In the genomic region with DNA sequence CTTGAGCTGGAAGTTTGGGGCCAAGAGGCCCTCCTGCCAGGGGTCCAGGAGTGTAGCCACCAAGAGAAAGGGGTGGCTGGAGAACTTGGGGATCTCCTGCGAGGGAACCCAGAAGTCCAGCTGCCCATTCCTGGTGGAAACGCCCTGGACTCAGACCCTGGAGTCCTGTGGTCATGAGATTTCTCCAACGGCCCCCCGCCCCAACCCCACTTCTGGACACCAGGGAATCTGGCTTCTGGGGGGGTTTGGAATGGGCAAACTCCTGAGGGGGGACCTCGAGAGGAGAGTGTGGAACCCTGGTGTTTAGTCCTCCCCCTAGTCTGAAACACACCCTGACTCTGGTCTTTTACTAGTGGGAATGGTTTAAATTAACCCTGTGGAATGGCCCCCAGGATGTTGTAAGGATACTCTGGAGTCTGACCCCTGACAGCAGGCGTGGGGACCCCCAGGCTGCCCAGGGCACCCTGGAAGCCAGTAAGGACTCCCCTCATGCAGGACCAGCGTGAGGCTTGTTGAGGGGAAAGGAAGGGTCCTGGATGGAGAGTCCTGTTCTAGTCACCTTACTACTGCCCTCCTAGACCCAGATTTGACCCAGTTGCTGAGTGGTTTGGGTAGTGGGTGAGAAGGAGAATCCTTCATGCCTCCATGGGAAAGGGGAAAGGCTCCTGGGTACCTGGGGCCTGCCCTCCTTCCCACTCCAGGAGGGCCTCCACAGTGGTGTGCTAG, we compare ENCODE assay signal across 7 cellular contexts. TPM values are rescaled to one million over a fixed set of nuclear protein-coding genes. Genes with fewer than 3 reads are reported as not detected.
DNase-seq lines count a peak whose midpoint lies in the region; ATAC-seq and TF ChIP-seq lines count a peak whose summit lies in the region.

No MANE protein-coding gene starts in this region.

- H3K36me3 ChIP-seq in HUES6 (ENCODE audit: control insufficient read depth, insufficient read depth, low read length) (peaks cover 7% of the 10 kb centered on the region; the same call in 1 of the 2 replicates), ascending aorta (peaks cover 12 to 13% of the 10 kb centered on the region in 2 donors), left lung (peaks cover 0 to 21% of the 10 kb centered on the region in 2 donors), suprapubic skin (peaks cover 30% of the 10 kb centered on the region)

- peaks cover 31% of the 10 kb centered on the region for H3K4me1 ChIP-seq in HUES6 (ENCODE audit: control insufficient read depth, insufficient read depth, low read length)
- H3K4me1 ChIP-seq in ascending aorta: peaks cover 18 to 30% of the 10 kb centered on the region in 2 donors
- peaks cover 15 to 37% of the 10 kb centered on the region in 2 donors for H3K4me1 ChIP-seq in left lung
- H3K4me1 ChIP-seq in suprapubic skin: peaks cover 41% of the 10 kb centered on the region

- H3K27ac ChIP-seq in HUES6 (ENCODE audit: low read depth, low read length): no peak overlapping the region; the same call in 1 of the 2 replicates
- peak overlapping the region; percentile 82 to 92 for H3K27ac ChIP-seq in ascending aorta
- peak overlapping the region; percentile 76 to 78 for H3K27ac ChIP-seq in left lung
- H3K27ac ChIP-seq in suprapubic skin: peak overlapping the region; percentile 84

- peak overlapping the region; percentile 45 for H3K9ac ChIP-seq in HUES6 (ENCODE audit: low read length)

- WGBS in suprapubic skin: 9% methylated on average over 5 of the region's 7 CpGs

- DNase-seq in ascending aorta (ENCODE audit: low spot score in 2 of 2) (no peak), left lung (no peak), suprapubic skin (ENCODE audit: low spot score in 2 of 2) (no peak), NCI-H2107 (lab: John Stamatoyannopoulos, UW) (no peak)
- no peak for DNase-seq in NK-92 treated with Interleukin-12 subunit alpha and Interleukin-12 subunit beta, amount 100 ng/mL, for 24 hours (lab: John Stamatoyannopoulos, UW)

- no peak for ATAC-seq in left lung
- ATAC-seq in GM18511 (IDR thresholded peaks at IDR 0.05; ENCODE audit: unreplicated experiment): no peak

- H3K4me3 ChIP-seq in HUES6 (ENCODE audit: low read depth, low read length) (peak overlapping the region; percentile 94), ascending aorta (peak overlapping the region; percentile 70 to 75), left lung (peak overlapping the region; percentile 50 to 72), suprapubic skin (peak overlapping the region; percentile 80)

- H3K27me3 ChIP-seq in HUES6 (ENCODE audit: control insufficient read depth, insufficient read depth, low read length) (peaks cover 16% of the 10 kb centered on the region; the same call in 1 of the 2 replicates), ascending aorta (no peaks in the 10 kb centered on the region), left lung (no peaks in the 10 kb centered on the region), suprapubic skin (no peaks in the 10 kb centered on the region)

- no peak for TF ChIP-seq POLR2A in suprapubic skin (IDR thresholded peaks at IDR 0.05)

- intact Hi-C loops in ascending aorta (cut with DNase I): loop anchor here (1.0 to 2.0 kb wide), 5 partner anchors 27 to 298 kb away; partner anchors contain the start of genes C3orf62, DAG1 and LAMB2
- intact Hi-C loops in left lung (cut with DNase I): loop anchor here in 1 of 2 donors (10.0 kb wide), 1 partner anchor 123 kb away; no protein-coding TSS in a partner anchor

- H3K9me3 ChIP-seq in HUES6 (ENCODE audit: control insufficient read depth, insufficient read depth, low read depth, low read length) (no peaks in the 10 kb centered on the region), ascending aorta (no peaks in the 10 kb centered on the region), left lung (no peaks in the 10 kb centered on the region), suprapubic skin (no peaks in the 10 kb centered on the region)

- TF ChIP-seq CTCF in ascending aorta (IDR thresholded peaks at IDR 0.05) (no peak), left lung (IDR thresholded peaks at IDR 0.05) (no peak), suprapubic skin (IDR thresholded peaks at IDR 0.05) (no peak)

- TF ChIP-seq EP300 in suprapubic skin (IDR thresholded peaks at IDR 0.05): no peak

RNA-seq across cellular contexts. Expression of gene KLHDC8B, which starts 0.5 kb away (rescaled TPM):
- total RNA-seq in ascending aorta: 57.5 TPM
- total RNA-seq in left lung: 10 to 100 TPM; 31.2 to 33.3 TPM
- 10 to 100 TPM; 53.1 to 63.6 (median 59.3) TPM for total RNA-seq in suprapubic skin

RNA-seq across cellular contexts. Expression of gene CCDC71, which starts 5.8 kb away (rescaled TPM):
- total RNA-seq in ascending aorta: 31.6 TPM
- total RNA-seq in left lung: 10 to 100 TPM; 16.9 to 21.0 TPM
- 10 to 100 TPM; 29.0 to 48.2 (median 35.3) TPM for total RNA-seq in suprapubic skin

RNA-seq across cellular contexts. Expression of gene LAMB2, which starts 39.1 kb away (rescaled TPM):
- total RNA-seq in ascending aorta: 1,772 TPM
- 100 to 1,000 TPM; 283 to 484 TPM for total RNA-seq in left lung
- total RNA-seq in suprapubic skin: 100 to 1,000 TPM; 333 to 563 (median 501) TPM

RNA-seq across cellular contexts. Expression of gene USP19, which starts 51.3 kb away (rescaled TPM):
- total RNA-seq in ascending aorta (37.8 TPM), left lung (10 to 100 TPM; 50.9 to 54.7 TPM), suprapubic skin (10 to 100 TPM; 46.1 to 82.1 (median 76.0) TPM)
